ENCODE assay signal across 8 cellular contexts in the genomic region with DNA sequence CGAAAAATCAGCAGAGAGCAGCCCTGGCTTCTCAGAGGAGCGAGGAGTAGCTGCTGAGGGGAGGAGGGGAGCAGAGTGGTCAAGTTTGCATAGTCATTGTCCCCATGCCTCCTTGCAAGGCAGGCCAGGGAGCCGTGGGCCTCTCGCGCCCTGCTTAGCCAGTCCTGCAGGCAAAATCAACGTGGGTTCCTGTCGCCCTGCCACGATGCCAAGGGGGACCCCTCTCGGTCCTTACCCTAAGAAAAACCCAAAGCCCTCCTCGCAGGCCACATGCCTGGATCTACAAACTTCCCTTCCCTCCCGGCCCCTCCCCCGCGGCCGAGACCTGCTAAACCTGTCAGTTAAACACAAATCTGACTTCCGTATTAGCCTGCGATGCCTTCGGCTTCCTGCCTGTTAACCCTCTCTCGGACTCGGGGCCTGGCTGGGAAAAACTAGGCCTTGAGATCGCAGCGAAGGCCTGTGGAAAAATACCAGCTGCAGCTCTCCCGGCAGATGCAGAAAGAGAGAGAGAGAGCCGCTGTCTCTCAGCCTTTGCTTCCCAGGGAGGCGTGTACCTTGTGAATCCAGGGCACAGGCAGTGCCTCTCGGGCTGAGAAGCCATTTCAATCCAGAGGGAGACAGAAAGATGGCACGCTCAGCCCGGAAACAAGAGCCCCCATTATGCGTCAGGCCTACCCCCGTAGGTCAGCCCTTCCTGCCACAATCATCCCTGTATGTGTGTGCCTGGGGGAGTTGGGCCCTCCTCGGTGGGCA. TPM values are rescaled to one million over a fixed set of nuclear protein-coding genes. Genes with fewer than 3 reads are reported as not detected.
DNase-seq lines count a peak whose midpoint lies in the region; ATAC-seq and TF ChIP-seq lines count a peak whose summit lies in the region.

No MANE protein-coding gene starts in this region.

- no peaks in the 10 kb centered on the region for H3K9me3 ChIP-seq in endodermal cell (ENCODE audit: control insufficient read depth, low read length)

- H3K4me1 Mint-ChIP-seq in endodermal cell, result peaks cover 55% of the 10 kb centered on the region

- H3K27ac ChIP-seq in endodermal cell (ENCODE audit: low read depth, low read length), result peak overlapping the region; percentile 99

- WGBS in endodermal cell (ENCODE audit: insufficient coverage in 1 of 2, insufficient read length in 1 of 2), 2 experiments, result 14 to 21% methylated on average over 20 to 30 of the region's 30 CpGs

- no peaks in the 10 kb centered on the region for H3K27me3 ChIP-seq in endodermal cell (ENCODE audit: control insufficient read depth, insufficient read depth, low read length, poor library complexity, severe bottlenecking)

- H3K4me3 Mint-ChIP-seq in endodermal cell, result no peak overlapping the region

- peak overlapping the region; percentile 84 for H3K9ac ChIP-seq in endodermal cell (ENCODE audit: extremely low read depth, low read length, poor library complexity, severe bottlenecking)

- no peaks in the 10 kb centered on the region for H3K9me3 Mint-ChIP-seq in endodermal cell

- DNase-seq in ACHN (peak; percentile 85), NCI-H69 (lab: John Stamatoyannopoulos, UW) (peak; percentile 47), endodermal cell (peak; percentile 94), middle frontal gyrus (ENCODE audit: extremely low spot score, low spot score) (peak; percentile 78)
- peak; percentile 31 to 62 (median 39) for DNase-seq in activated CD8-positive, alpha-beta memory T cell treated with anti-CD3 and anti-CD28 coated beads for 48 hours (ENCODE audit: low read depth in 2 of 3, low spot score in 2 of 3)
- DNase-seq in stimulated activated CD8-positive, alpha-beta memory T cell treated with anti-CD3 and anti-CD28 coated beads, Interleukin-15, amount 100 ng/mL, for 48 hours (ENCODE audit: low read depth in 2 of 2), result peak; percentile 27 to 51

- no peak overlapping the region for H3K4me3 ChIP-seq in endodermal cell (ENCODE audit: low read length)

- peaks cover 50% of the 10 kb centered on the region for H3K4me1 ChIP-seq in endodermal cell (ENCODE audit: control insufficient read depth, insufficient read depth, low read length)

- no peaks in the 10 kb centered on the region for H3K27me3 Mint-ChIP-seq in endodermal cell (ENCODE audit: insufficient read depth)

- peak; percentile 49 for ATAC-seq in HG03342 (IDR thresholded peaks at IDR 0.05; ENCODE audit: unreplicated experiment)

- TF ChIP-seq POLR2A in GM18951 (IDR thresholded peaks at IDR 0.05; ENCODE audit: extremely low read depth, insufficient read depth, insufficient read length), result peak; percentile 63

- peaks cover 4% of the 10 kb centered on the region for H3K36me3 ChIP-seq in endodermal cell (ENCODE audit: control insufficient read depth, insufficient read depth, low read length)

- no peaks in the 10 kb centered on the region for H3K36me3 Mint-ChIP-seq in endodermal cell (ENCODE audit: low read depth)

- H3K27ac Mint-ChIP-seq in endodermal cell, result no peak overlapping the region

- TF ChIP-seq CTCF in endodermal cell (conservative IDR thresholded peaks at IDR 0.05), result no peak

- in situ Hi-C loops in ACHN (cut with HindIII; ENCODE audit: low pct_ligation_motif_present, low pct_unique_long_range_greater_than_20kb, low sequenced_read_pairs), result no loop called here
- in situ Hi-C loops in GM18951 (cut with MboI; ENCODE audit: low sequenced_read_pairs, unreplicated experiment), result no loop called here

RNA-seq across cellular contexts. Expression of a gene that starts 1.0 kb away (rescaled TPM):
- total RNA-seq in endodermal cell, result 10 to 100 TPM; 85.0 to 99.9 TPM
- 47.1 TPM for polyA plus RNA-seq in endodermal cell (2013, experiment 1 of 2)
- 46.3 TPM for polyA plus RNA-seq in endodermal cell (2013, experiment 2 of 2)

Comparison
In these comparisons a context has a peak if more than half of its experiments do, and no peak if none do; other contexts are left out.
1. DNase-seq: peak in every context shown above with its lines; median percentile 94 in endodermal cell; 85 in ACHN; 78 in middle frontal gyrus; 47 in NCI-H69; 39 in activated CD8-positive, alpha-beta memory T cell treated with anti-CD3 and anti-CD28 coated beads for 48 hours; 39 in stimulated activated CD8-positive, alpha-beta memory T cell treated with anti-CD3 and anti-CD28 coated beads, Interleukin-15, amount 100 ng/mL, for 48 hours.